ENCODE assay signal across 28 cellular contexts in genomic region chr4:78753091-78753490, GRCh38. TPM values are rescaled to one million over a fixed set of nuclear protein-coding genes. Genes with fewer than 3 reads are reported as not detected.
DNase-seq lines count a peak whose midpoint lies in the region; ATAC-seq and TF ChIP-seq lines count a peak whose summit lies in the region.
"Had no signal": no experiment of that assay in that cellular context is flagged by ENCODE, and none has a peak within 500 bp of the region (broad histone marks: within the 10 kb centered on the region; RNA-seq: fewer than 3 reads in every experiment).

No MANE protein-coding gene starts in this region.

- intact Hi-C loops in mammary epithelial cell (cut with micrococcal nuclease), result loop anchor here (5.0 kb wide), 1 partner anchor 91 kb away; no protein-coding TSS in a partner anchor
- intact Hi-C loops in MCF 10A (cut with micrococcal nuclease), result no loop called here
- intact Hi-C loops in adrenal gland (cut with DNase I), result no loop called here

- CTCF ChIA-PET in mammary epithelial cell (lab: Charles Lee; ENCODE audit: low non-redundant PET), result no interaction called here
- CTCF ChIA-PET in MCF 10A (lab: Yijun Ruan, JAX), result no interaction called here

- no peaks in the 10 kb centered on the region for H3K27me3 ChIP-seq in mammary epithelial cell (ENCODE audit: insufficient read depth, low read length)
- no peaks in the 10 kb centered on the region for H3K27me3 ChIP-seq in OCI-LY3 (ENCODE audit: low read depth, low read length)
- no peaks in the 10 kb centered on the region for H3K27me3 ChIP-seq in adrenal gland
- H3K27me3 ChIP-seq: BLaER1 treated with 17β-estradiol and CSF1 and Interleukin-3, amounts not matched to agents 10 nM and 100 nM; Peyer's patch; SJCRH30 had no signal

- WGBS in mammary epithelial cell (ENCODE audit: low coverage, missing lambda C conversion rate), result 84% methylated on average over 2 of the region's 2 CpGs
- 76 to 98% (median 89%) methylated on average over 1 to 2 of the region's 2 CpGs for WGBS in adrenal gland, 4 donors

- no peaks in the 10 kb centered on the region for H3K79me2 ChIP-seq in mammary epithelial cell (ENCODE audit: insufficient read depth, low read length)
- H3K79me2 ChIP-seq in OCI-LY3 (ENCODE audit: low read length), result no peaks in the 10 kb centered on the region

- TF ChIP-seq POLR2A in adrenal gland (IDR thresholded peaks at IDR 0.05), result no peak

- POLR2A ChIA-PET in MCF 10A (lab: Yijun Ruan, JAX), result interaction anchor here (0.7 kb wide), 1 partner anchor 102 kb away, joined by 3 read pairs; no protein-coding TSS in a partner anchor

- dilution Hi-C loops in mammary epithelial cell (cut with HindIII; ENCODE audit: low sequenced_read_pairs), result no loop called here

- H4K20me1 ChIP-seq in mammary epithelial cell (ENCODE audit: insufficient read depth, low read length) (no peaks in the 10 kb centered on the region), OCI-LY3 (ENCODE audit: insufficient read depth, low read length) (no peaks in the 10 kb centered on the region)
- H4K20me1 ChIP-seq: BLaER1 treated with 17β-estradiol and CSF1 and Interleukin-3, amounts not matched to agents 10 nM and 100 nM had no signal

- H3K36me3 ChIP-seq in mammary epithelial cell (ENCODE audit: insufficient read depth, low read length) (no peaks in the 10 kb centered on the region), OCI-LY3 (replicated peaks; ENCODE audit: low read depth, low read length) (no peaks in the 10 kb centered on the region), adrenal gland (replicated peaks in 1 of 2) (no peaks in the 10 kb centered on the region)
- H3K36me3 ChIP-seq: BLaER1 treated with 17β-estradiol and CSF1 and Interleukin-3, amounts not matched to agents 10 nM and 100 nM; Peyer's patch; SJCRH30 had no signal

- H3K4me1 Mint-ChIP-seq in MCF 10A (ENCODE audit: insufficient read depth, unreplicated experiment), result no peaks in the 10 kb centered on the region
- H3K4me1 Mint-ChIP-seq in stimulated activated naive B cell treated with anti-CD40 and anti-IgM and Interleukin-4, amounts not matched to agents 10 μg/mL and 1 μg/mL and 100 μg/mL, for 72 hours, result peaks cover 35 to 74% of the 10 kb centered on the region in 2 donors
- H3K4me1 Mint-ChIP-seq: T-cell had no signal

- H3K4me1 ChIP-seq in mammary epithelial cell (ENCODE audit: insufficient read depth, low read length) (no peaks in the 10 kb centered on the region), OCI-LY3 (ENCODE audit: low read length) (peaks cover 68% of the 10 kb centered on the region), adrenal gland (replicated peaks in 1 of 2) (peaks cover 0 to 6% of the 10 kb centered on the region in 2 donors)
- H3K4me1 ChIP-seq: SJCRH30 had no signal

- H3K9ac ChIP-seq in mammary epithelial cell (ENCODE audit: insufficient read depth, low read length), result no peak overlapping the region
- no peak overlapping the region for H3K9ac ChIP-seq in OCI-LY3 (ENCODE audit: low read length)

- H3K9me3 ChIP-seq in mammary epithelial cell (replicated peaks; ENCODE audit: insufficient read depth, low read length) (no peaks in the 10 kb centered on the region), OCI-LY3 (ENCODE audit: insufficient read depth, low read length) (no peaks in the 10 kb centered on the region), adrenal gland (replicated peaks in 1 of 3) (no peaks in the 10 kb centered on the region)
- H3K9me3 ChIP-seq: Peyer's patch, SJCRH30 had no signal

- no peak overlapping the region for H3K27ac Mint-ChIP-seq in MCF 10A (ENCODE audit: low read depth, unreplicated experiment)
- peak overlapping the region; percentile 39 for H3K27ac Mint-ChIP-seq in stimulated activated naive B cell treated with anti-CD40 and anti-IgM and Interleukin-4, amounts not matched to agents 10 μg/mL and 1 μg/mL and 100 μg/mL, for 72 hours
- H3K27ac Mint-ChIP-seq: CD8-positive, alpha-beta T cell; T-cell had no signal

- H3K27me3 Mint-ChIP-seq in MCF 10A (ENCODE audit: insufficient read depth, unreplicated experiment), result no peaks in the 10 kb centered on the region
- no peaks in the 10 kb centered on the region for H3K27me3 Mint-ChIP-seq in stimulated activated naive B cell treated with anti-CD40 and anti-IgM and Interleukin-4, amounts not matched to agents 10 μg/mL and 1 μg/mL and 100 μg/mL, for 72 hours
- H3K27me3 Mint-ChIP-seq: IgD-negative memory B cell had no signal

- BruUV-seq in mammary epithelial cell (replicated peaks; lab: Mats Ljungman, UMichigan) (no TSS peak), MCF 10A (replicated peaks; lab: Mats Ljungman, UMichigan) (no TSS peak)

- no peak overlapping the region for H3K4me3 Mint-ChIP-seq in MCF 10A (ENCODE audit: unreplicated experiment)
- H3K4me3 Mint-ChIP-seq in stimulated activated naive B cell treated with anti-CD40 and anti-IgM and Interleukin-4, amounts not matched to agents 10 μg/mL and 1 μg/mL and 100 μg/mL, for 72 hours, result no peak overlapping the region
- H3K4me3 Mint-ChIP-seq: CD8-positive, alpha-beta T cell; T-cell had no signal

- H3K27ac ChIP-seq in mammary epithelial cell (ENCODE audit: insufficient read depth, low read depth, low read length), result no peak overlapping the region
- no peak overlapping the region for H3K27ac ChIP-seq in OCI-LY3 (ENCODE audit: low read length)
- H3K27ac ChIP-seq in adrenal gland, result no peak overlapping the region
- H3K27ac ChIP-seq: 22Rv1, Peyer's patch, SJCRH30 had no signal

- H3K36me3 Mint-ChIP-seq in MCF 10A (ENCODE audit: insufficient read depth, unreplicated experiment), result no peaks in the 10 kb centered on the region
- no peaks in the 10 kb centered on the region for H3K36me3 Mint-ChIP-seq in stimulated activated naive B cell treated with anti-CD40 and anti-IgM and Interleukin-4, amounts not matched to agents 10 μg/mL and 1 μg/mL and 100 μg/mL, for 72 hours
- H3K36me3 Mint-ChIP-seq: CD8-positive, alpha-beta T cell; T-cell had no signal

- in situ Hi-C loops in mammary epithelial cell (cut with MboI; ENCODE audit: low sequenced_read_pairs in 2 of 2), result no loop called here

- no peak overlapping the region for H3K4me2 ChIP-seq in mammary epithelial cell (ENCODE audit: insufficient read depth, low read depth, low read length)
- peak overlapping the region; percentile 2 for H3K4me2 ChIP-seq in OCI-LY3 (ENCODE audit: low read length)

- H3K4me3 ChIP-seq in mammary epithelial cell (replicated peaks in 1 of 3; ENCODE audit: insufficient read depth in 1 of 3, low read depth in 2 of 3, low read length in 3 of 3) (no peak overlapping the region), OCI-LY3 (ENCODE audit: low read length) (no peak overlapping the region), adrenal gland (no peak overlapping the region)
- H3K4me3 ChIP-seq: BLaER1 treated with 17β-estradiol and CSF1 and Interleukin-3, amounts not matched to agents 10 nM and 100 nM; Peyer's patch; SJCRH30 had no signal

- peak; percentile 23 for ATAC-seq in GM21423 (IDR thresholded peaks at IDR 0.05; ENCODE audit: unreplicated experiment)
- peak in 1 of 2 donors; percentile 15 for ATAC-seq in stimulated activated naive B cell treated with anti-CD40 and anti-IgM and Interleukin-4, amounts not matched to agents 10 μg/mL and 1 μg/mL and 100 μg/mL, for 72 hours (replicated peaks)
- ATAC-seq: CD8-positive, alpha-beta T cell; T-cell had no signal

- no peaks in the 10 kb centered on the region for H3K9me3 Mint-ChIP-seq in MCF 10A (ENCODE audit: unreplicated experiment)
- peaks cover 0 to 2% of the 10 kb centered on the region in 2 donors for H3K9me3 Mint-ChIP-seq in stimulated activated naive B cell treated with anti-CD40 and anti-IgM and Interleukin-4, amounts not matched to agents 10 μg/mL and 1 μg/mL and 100 μg/mL, for 72 hours
- H3K9me3 Mint-ChIP-seq: CD8-positive, alpha-beta T cell; T-cell had no signal

- H2AFZ ChIP-seq in mammary epithelial cell (ENCODE audit: low read depth, low read length) (peak overlapping the region; percentile 27), OCI-LY3 (ENCODE audit: low read depth, low read length) (no peak overlapping the region)

- DNase-seq in mammary epithelial cell (no peak), MCF 10A (ENCODE audit: unreplicated experiment) (no peak), adrenal gland (no peak), superior temporal gyrus (ENCODE audit: extremely low spot score) (no peak), EL (no peak)
- no peak for DNase-seq in stimulated activated naive B cell treated with anti-CD40 and anti-IgM and Interleukin-4, amounts not matched to agents 10 μg/mL and 1 μg/mL and 100 μg/mL, for 72 hours
- DNase-seq: ACHN; CD8-positive, alpha-beta T cell; DND-41; GOT3; HCEC 1CT; Karpas-422; NCI-H1105; NCI-H146; NCI-H2029 treated with DMSO at 0.1 percent for 48 hours; NCI-H2171; NCI-H345; NCI-H524; NCI-H774; NK-92 treated with Interleukin-12 subunit alpha and Interleukin-12 subunit beta, amount 100 ng/mL, for 24 hours; Peyer's patch; SJCRH30; T-cell had no signal

- TF ChIP-seq CTCF in mammary epithelial cell (conservative IDR thresholded peaks at IDR 0.05 in 1 of 2, IDR thresholded peaks at IDR 0.05 in 1 of 2; ENCODE audit: extremely low read depth in 1 of 2, insufficient read depth in 1 of 2, low read depth in 1 of 2, low read length in 2 of 2), result no peak
- TF ChIP-seq CTCF in MCF 10A (IDR thresholded peaks at IDR 0.05; ENCODE audit: unreplicated experiment), result no peak
- TF ChIP-seq CTCF in OCI-LY3 (IDR thresholded peaks at IDR 0.05; ENCODE audit: low read depth, low read length), result no peak
- no peak for TF ChIP-seq CTCF in adrenal gland (IDR thresholded peaks at IDR 0.05)

RNA-seq across cellular contexts. Expression of gene BMP2K, which starts 23.1 kb away (rescaled TPM):
- total RNA-seq in mammary epithelial cell, result 10 to 100 TPM; 38.0 to 65.3 TPM
- 22.2 TPM for polyA plus RNA-seq in mammary epithelial cell
- polyA minus RNA-seq in mammary epithelial cell, result 26.8 TPM
- 47.3 and 50.4 TPM in 2 replicates for total RNA-seq in MCF 10A (2022)
- 10 to 100 TPM; 18.7 to 73.2 (median 36.2) TPM for total RNA-seq in adrenal gland
- polyA plus RNA-seq in adrenal gland, result 10 to 100 TPM in 2 of 3 donors, 1 to 10 TPM in 1; 8.7 to 54.9 (median 11.1) TPM
